ENCODE assay signal across 21 cellular contexts in genomic region chr20:47970282-47970903, GRCh38.
A peak's percentile ranks its signal among the peaks of the same experiment; 100 is the strongest.
DNase-seq lines count a peak whose midpoint lies in the region; ATAC-seq, FAIRE-seq and TF ChIP-seq lines count a peak whose summit lies in the region.
"Had no signal": no experiment of that assay in that cellular context is flagged by ENCODE, and none has a peak within 500 bp of the region (broad histone marks: within the 10 kb centered on the region; RNA-seq: fewer than 3 reads in every experiment).

No MANE protein-coding gene starts in this region.

- intact Hi-C loops in HepG2 (cut with micrococcal nuclease; ENCODE audit: unreplicated experiment), result loop anchor here (5.0 kb wide), 1 partner anchor 183 kb away; the partner anchor contains the start of gene SULF2
- intact Hi-C loops in right lobe of liver (cut with DNase I), result no loop called here

- H3K4me2 ChIP-seq in HepG2 (ENCODE audit: low read depth, low read length), result peak overlapping the region; percentile 34
- H3K4me2 ChIP-seq: KMS-11 had no signal

- H3K9me3 ChIP-seq in HepG2 (ENCODE audit: low read length) (no peaks in the 10 kb centered on the region), right lobe of liver (no peaks in the 10 kb centered on the region)
- H3K9me3 ChIP-seq: body of pancreas, SJSA1, vagina had no signal

- BruUV-seq in HepG2 (replicated peaks; lab: Mats Ljungman, UMichigan), result no TSS peak

- H3K36me3 ChIP-seq in HepG2 (replicated peaks in 1 of 2; ENCODE audit: control insufficient read depth in 1 of 2, insufficient read depth in 2 of 2, low read length in 2 of 2) (no peaks in the 10 kb centered on the region), right lobe of liver (no peaks in the 10 kb centered on the region)
- H3K36me3 ChIP-seq: SJSA1, vagina, WERI-Rb-1 had no signal

- POLR2A ChIA-PET in HepG2 (lab: Yijun Ruan, JAX), result interaction anchor here (1.0 kb wide), 1 partner anchor 156 kb away, joined by 3 read pairs; no protein-coding TSS in a partner anchor

- TF ChIP-seq POLR2A in HepG2 (IDR thresholded peaks at IDR 0.05; ENCODE audit: insufficient read depth in 1 of 2, low read depth in 2 of 2, low read length in 2 of 2) (no peak), right lobe of liver (IDR thresholded peaks at IDR 0.05) (no peak)

- H3K4me1 ChIP-seq in HepG2 (ENCODE audit: insufficient read depth, low read length), result peaks cover 61% of the 10 kb centered on the region
- H3K4me1 ChIP-seq in right lobe of liver, result no peaks in the 10 kb centered on the region
- H3K4me1 ChIP-seq: SJSA1 had no signal

- TF ChIP-seq CTCF in HepG2 (CRISPR knock-in tag; IDR thresholded peaks at IDR 0.05), result peak; percentile 12; the same call in 1 of the 2 replicates
- TF ChIP-seq CTCF in right lobe of liver (IDR thresholded peaks at IDR 0.05), result no peak

- H2AFZ ChIP-seq in HepG2 (ENCODE audit: low read length), result no peak overlapping the region

- H3K27ac ChIP-seq in HepG2 (ENCODE audit: extremely low read length, insufficient read depth, low read length) (peak overlapping the region; percentile 3), right lobe of liver (no peak overlapping the region)
- H3K27ac ChIP-seq: body of pancreas, dorsolateral prefrontal cortex, KMS-11, SJSA1, vagina, WERI-Rb-1 had no signal

- DNase-seq in HepG2 (ENCODE audit: low spot score) (peak; percentile 55), right lobe of liver (no peak), RCC 7860 (ENCODE audit: low spot score) (peak; percentile 36), kidney tubule cell (ENCODE audit: low spot score) (peak; percentile 90), urothelium cell line (ENCODE audit: low spot score) (peak; percentile 50), NCI-H1930 (lab: John Stamatoyannopoulos, UW) (no peak), superior temporal gyrus (ENCODE audit: extremely low spot score) (no peak), GOT3 (lab: John Stamatoyannopoulos, UW) (no peak)
- DNase-seq: activated CD8-positive, alpha-beta memory T cell treated with anti-CD3 and anti-CD28 coated beads, Interleukin-2, amount 10 ng/mL, durations not matched to agents 7 days and 5 days; activated gamma-delta T cell treated with Interleukin-2 at 50 U/mL for 16 hours; body of pancreas; dorsolateral prefrontal cortex; HCEC 1CT; hippocampal formation; NCI-H69; stimulated activated naive CD8-positive, alpha-beta T cell treated with anti-CD3 and anti-CD28 coated beads, Interleukin-15, Interleukin-2, amounts not matched to agents 100 U/mL and 50 U/mL, for 24 hours; WERI-Rb-1 had no signal

- H4K20me1 ChIP-seq in HepG2 (ENCODE audit: insufficient read depth, low read length), result no peaks in the 10 kb centered on the region

- FAIRE-seq in HepG2 (lab: Jason Lieb, UNC) (no peak), RCC 7860 (lab: Jason Lieb, UNC) (no peak), urothelium cell line (lab: Jason Lieb, UNC) (peak; percentile 80)

- H3K79me2 ChIP-seq in HepG2 (ENCODE audit: insufficient read depth, low read length), result no peaks in the 10 kb centered on the region

- TF ChIP-seq EP300 in HepG2 (IDR thresholded peaks at IDR 0.05; ENCODE audit: low read depth in 2 of 2, low read length in 2 of 2) (peak in 1 of 2 experiments; percentile 76; a peak in 2 of 4 replicates), HepG2 (CRISPR knock-in tag; IDR thresholded peaks at IDR 0.05; ENCODE audit: borderline replicate concordance) (no peak)

- CTCF ChIA-PET in HepG2 (lab: Yijun Ruan, JAX; ENCODE audit: low intra/inter-chr PET ratio, low total read pairs), result no interaction called here

- H3K4me3 ChIP-seq in HepG2 (replicated peaks in 1 of 3; ENCODE audit: insufficient read depth in 1 of 3, low read depth in 2 of 3, low read length in 3 of 3) (no peak overlapping the region), right lobe of liver (no peak overlapping the region)
- H3K4me3 ChIP-seq: body of pancreas, dorsolateral prefrontal cortex, SJSA1, vagina had no signal

- H3K27me3 ChIP-seq in HepG2 (ENCODE audit: control insufficient read depth in 1 of 2, insufficient read depth in 2 of 2, low read length in 2 of 2) (peaks cover 0 to 4% of the 10 kb centered on the region in 2 experiments; a peak in 2 of 5 replicates), right lobe of liver (no peaks in the 10 kb centered on the region)
- H3K27me3 ChIP-seq: vagina had no signal

- WGBS in HepG2 (ENCODE audit: low lambda C conversion rate), result 41% methylated on average over 8 of the region's 8 CpGs
- 62% methylated on average over 7 of the region's 8 CpGs for WGBS in right lobe of liver (ENCODE audit: insufficient coverage, low coverage, low lambda C conversion rate, missing lambda C conversion rate)

- TF ChIP-seq RAD21 in HepG2 (CRISPR knock-in tag; IDR thresholded peaks at IDR 0.05), result no peak

- H3K9ac ChIP-seq in HepG2 (ENCODE audit: insufficient read depth, low read depth, low read length), result no peak overlapping the region; the same call in 1 of the 2 replicates
- H3K9ac ChIP-seq: KMS-11 had no signal

- in situ Hi-C loops in HepG2 (cut with HindIII; ENCODE audit: extremely low pct_ligation_motif_present, low pct_unique_long_range_greater_than_20kb), result loop anchor here (10.0 kb wide), 1 partner anchor 404 kb away; no protein-coding TSS in a partner anchor

- ATAC-seq in HepG2 (peak; percentile 2; the same call in 1 of the 3 replicates), right lobe of liver (no peak)
- ATAC-seq: activated CD8-positive, alpha-beta memory T cell treated with anti-CD3 and anti-CD28 coated beads, Interleukin-2, amount 10 ng/mL, durations not matched to agents 7 days and 5 days; body of pancreas; left lobe of liver; stimulated activated naive CD8-positive, alpha-beta T cell treated with anti-CD3 and anti-CD28 coated beads, Interleukin-15, Interleukin-2, amounts not matched to agents 100 U/mL and 50 U/mL, for 24 hours had no signal

TF ChIP-seq in HepG2, 621 proteins besides CTCF, POLR2A, EP300 and RAD21 (continues in another document):
- TF ChIP-seq, protein P1, sequence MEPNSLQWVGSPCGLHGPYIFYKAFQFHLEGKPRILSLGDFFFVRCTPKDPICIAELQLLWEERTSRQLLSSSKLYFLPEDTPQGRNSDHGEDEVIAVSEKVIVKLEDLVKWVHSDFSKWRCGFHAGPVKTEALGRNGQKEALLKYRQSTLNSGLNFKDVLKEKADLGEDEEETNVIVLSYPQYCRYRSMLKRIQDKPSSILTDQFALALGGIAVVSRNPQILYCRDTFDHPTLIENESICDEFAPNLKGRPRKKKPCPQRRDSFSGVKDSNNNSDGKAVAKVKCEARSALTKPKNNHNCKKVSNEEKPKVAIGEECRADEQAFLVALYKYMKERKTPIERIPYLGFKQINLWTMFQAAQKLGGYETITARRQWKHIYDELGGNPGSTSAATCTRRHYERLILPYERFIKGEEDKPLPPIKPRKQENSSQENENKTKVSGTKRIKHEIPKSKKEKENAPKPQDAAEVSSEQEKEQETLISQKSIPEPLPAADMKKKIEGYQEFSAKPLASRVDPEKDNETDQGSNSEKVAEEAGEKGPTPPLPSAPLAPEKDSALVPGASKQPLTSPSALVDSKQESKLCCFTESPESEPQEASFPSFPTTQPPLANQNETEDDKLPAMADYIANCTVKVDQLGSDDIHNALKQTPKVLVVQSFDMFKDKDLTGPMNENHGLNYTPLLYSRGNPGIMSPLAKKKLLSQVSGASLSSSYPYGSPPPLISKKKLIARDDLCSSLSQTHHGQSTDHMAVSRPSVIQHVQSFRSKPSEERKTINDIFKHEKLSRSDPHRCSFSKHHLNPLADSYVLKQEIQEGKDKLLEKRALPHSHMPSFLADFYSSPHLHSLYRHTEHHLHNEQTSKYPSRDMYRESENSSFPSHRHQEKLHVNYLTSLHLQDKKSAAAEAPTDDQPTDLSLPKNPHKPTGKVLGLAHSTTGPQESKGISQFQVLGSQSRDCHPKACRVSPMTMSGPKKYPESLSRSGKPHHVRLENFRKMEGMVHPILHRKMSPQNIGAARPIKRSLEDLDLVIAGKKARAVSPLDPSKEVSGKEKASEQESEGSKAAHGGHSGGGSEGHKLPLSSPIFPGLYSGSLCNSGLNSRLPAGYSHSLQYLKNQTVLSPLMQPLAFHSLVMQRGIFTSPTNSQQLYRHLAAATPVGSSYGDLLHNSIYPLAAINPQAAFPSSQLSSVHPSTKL (CRISPR knock-in tag; IDR thresholded peaks at IDR 0.05), result peak; percentile 63
- peak; percentile 36 for TF ChIP-seq ASH2L (IDR thresholded peaks at IDR 0.05; ENCODE audit: insufficient read length, low read depth, low read length)
- peak; percentile 75 for TF ChIP-seq RARA (CRISPR knock-in tag; IDR thresholded peaks at IDR 0.05)

Comparison
In these comparisons a context has a peak if more than half of its experiments do, and no peak if none do; other contexts are left out.
1. DNase-seq: peak in HepG2 (single experiment), RCC 7860 (single experiment), kidney tubule cell (single experiment) and urothelium cell line (single experiment); none in right lobe of liver (0 of 3), NCI-H1930 (0 of 2), superior temporal gyrus (single experiment) and GOT3 (single experiment).